ENCODE assay signal across 8 cellular contexts in the genomic region with DNA sequence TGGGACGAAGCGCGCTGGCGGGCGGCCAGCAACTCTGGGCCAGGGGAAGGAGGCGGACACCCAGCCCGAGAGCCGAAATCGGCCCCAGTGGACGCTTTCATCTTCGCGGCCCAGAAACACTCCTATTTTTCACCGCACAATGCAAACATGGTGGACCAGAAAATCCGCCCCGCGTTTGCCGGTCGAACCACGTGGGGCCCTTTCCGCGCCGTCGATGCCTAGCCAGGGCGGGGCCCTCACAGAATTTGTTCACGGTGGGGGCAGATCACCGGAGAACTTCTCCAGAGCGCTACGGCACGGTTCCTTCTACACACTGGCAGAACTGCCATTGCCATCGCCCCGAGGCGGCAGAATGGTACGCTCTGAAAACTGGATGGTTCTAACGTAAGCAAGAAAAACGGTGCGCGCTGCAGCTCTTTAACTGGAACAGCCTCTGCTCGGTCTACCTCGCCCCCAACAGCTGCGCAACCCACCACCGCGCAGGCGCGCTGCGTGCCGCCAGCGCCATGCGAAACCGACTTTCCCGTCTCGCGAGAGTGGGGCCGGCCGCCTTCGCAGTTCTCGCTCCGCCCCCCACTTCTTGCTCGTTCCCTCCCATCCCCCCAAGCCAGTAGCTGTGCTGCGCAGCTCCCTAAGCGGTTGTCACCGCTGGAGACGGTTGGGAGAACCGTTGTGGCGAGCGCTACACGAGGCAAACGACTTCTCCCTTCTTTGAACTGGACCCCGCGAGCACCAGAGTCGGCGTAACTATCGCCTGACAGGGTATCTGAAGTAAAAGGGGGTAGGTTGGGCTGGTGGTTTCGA. TPM values are rescaled to one million over a fixed set of nuclear protein-coding genes. Genes with fewer than 3 reads are reported as not detected.
DNase-seq lines count a peak whose midpoint lies in the region; ATAC-seq and TF ChIP-seq lines count a peak whose summit lies in the region.

A gene with protein sequence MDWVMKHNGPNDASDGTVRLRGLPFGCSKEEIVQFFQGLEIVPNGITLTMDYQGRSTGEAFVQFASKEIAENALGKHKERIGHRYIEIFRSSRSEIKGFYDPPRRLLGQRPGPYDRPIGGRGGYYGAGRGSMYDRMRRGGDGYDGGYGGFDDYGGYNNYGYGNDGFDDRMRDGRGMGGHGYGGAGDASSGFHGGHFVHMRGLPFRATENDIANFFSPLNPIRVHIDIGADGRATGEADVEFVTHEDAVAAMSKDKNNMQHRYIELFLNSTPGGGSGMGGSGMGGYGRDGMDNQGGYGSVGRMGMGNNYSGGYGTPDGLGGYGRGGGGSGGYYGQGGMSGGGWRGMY (plus strand): TSS at position 610 of the 804 bp plus-strand sequence. CDS start 5,158 bp downstream, outside the sequence.

- peaks cover 0 to 3% of the 10 kb centered on the region in 2 donors for H3K4me1 ChIP-seq in esophagus (ENCODE audit: control insufficient read depth in 2 of 2, insufficient read depth in 2 of 2, low read length in 1 of 2)
- H3K4me1 ChIP-seq in mucosa of stomach (ENCODE audit: control insufficient read depth, insufficient read depth, low read length): peaks cover 24% of the 10 kb centered on the region

- H3K27me3 Mint-ChIP-seq in activated T-cell treated with anti-CD3 and anti-CD28 coated beads, Interleukin-2, amount 50 U/mL, for 24 hours: no peaks in the 10 kb centered on the region

- peak within 1 kb of the TSS; percentile 100 for H3K4me3 Mint-ChIP-seq in activated T-cell treated with anti-CD3 and anti-CD28 coated beads, Interleukin-2, amount 50 U/mL, for 24 hours

- H3K36me3 ChIP-seq in esophagus (ENCODE audit: control insufficient read depth in 2 of 2, insufficient read depth in 2 of 2, low read length in 1 of 2) (no peaks in the 10 kb centered on the region), mucosa of stomach (ENCODE audit: control insufficient read depth, insufficient read depth, low read length) (no peaks in the 10 kb centered on the region)

- H3K36me3 Mint-ChIP-seq in activated T-cell treated with anti-CD3 and anti-CD28 coated beads, Interleukin-2, amount 50 U/mL, for 24 hours (ENCODE audit: low read depth): peaks cover 53% of the 10 kb centered on the region

- H3K4me1 Mint-ChIP-seq in activated T-cell treated with anti-CD3 and anti-CD28 coated beads, Interleukin-2, amount 50 U/mL, for 24 hours (ENCODE audit: low read depth): peaks cover 51% of the 10 kb centered on the region

- H3K9ac ChIP-seq in mucosa of stomach (ENCODE audit: low read length): peak within 1 kb of the TSS; percentile 96

- peaks cover 2% of the 10 kb centered on the region for H3K9me3 Mint-ChIP-seq in activated T-cell treated with anti-CD3 and anti-CD28 coated beads, Interleukin-2, amount 50 U/mL, for 24 hours

- H3K27me3 ChIP-seq in esophagus (ENCODE audit: control insufficient read depth in 1 of 2, insufficient read depth in 2 of 2, low read length in 2 of 2) (no peaks in the 10 kb centered on the region), mucosa of stomach (ENCODE audit: control insufficient read depth, insufficient read depth, low read length) (no peaks in the 10 kb centered on the region)

- H3K9me3 ChIP-seq in esophagus (ENCODE audit: control insufficient read depth in 2 of 2, insufficient read depth in 1 of 2, low read depth in 1 of 2, low read length in 1 of 2): no peaks in the 10 kb centered on the region
- no peaks in the 10 kb centered on the region for H3K9me3 ChIP-seq in mucosa of stomach (ENCODE audit: control insufficient read depth, low read length)

- peak within 1 kb of the TSS; percentile 100 for H3K27ac Mint-ChIP-seq in activated T-cell treated with anti-CD3 and anti-CD28 coated beads, Interleukin-2, amount 50 U/mL, for 24 hours

- H3K4me3 ChIP-seq in esophagus (ENCODE audit: low read depth in 1 of 2, low read length in 2 of 2) (peak within 1 kb of the TSS; percentile 86 to 87), mucosa of stomach (ENCODE audit: low read length) (peak within 1 kb of the TSS; percentile 81)

- WGBS in esophagus, 2 donors: 0% methylated on average over 73 of the region's 73 CpGs

- peak within 1 kb of the TSS; percentile 97 to 99 for H3K27ac ChIP-seq in esophagus (ENCODE audit: low read depth in 2 of 2, low read length in 1 of 2)

- ATAC-seq in GM21737 (IDR thresholded peaks at IDR 0.05; ENCODE audit: unreplicated experiment): peak; percentile 76

- peak; percentile 82 for DNase-seq in DMS79 (lab: John Stamatoyannopoulos, UW)
- peak; percentile 97 for DNase-seq in KG1 (lab: John Stamatoyannopoulos, UW)
- peak; percentile 98 for DNase-seq in activated T-cell treated with anti-CD3 and anti-CD28 coated beads, Interleukin-2, amount 50 U/mL, for 24 hours
- DNase-seq in stimulated activated CD8-positive, alpha-beta memory T cell treated with anti-CD3 and anti-CD28 coated beads, Interleukin-4, amount 100 ng/mL, for 48 hours: peak; percentile 98

TF ChIP-seq in PFSK-1, 5 proteins besides CTCF, POLR2A, EP300 and RAD21:
- TF ChIP-seq SIN3A (IDR thresholded peaks at IDR 0.05; ENCODE audit: borderline replicate concordance, insufficient read depth, low read length) (peak; percentile 83), TAF1 (IDR thresholded peaks at IDR 0.05; ENCODE audit: borderline replicate concordance, insufficient read depth, low read length) (peak; percentile 100), POLR2AphosphoS5 (IDR thresholded peaks at IDR 0.05; ENCODE audit: low read depth, low read length) (peak; percentile 99), FOXP2 (optimal IDR thresholded peaks at IDR 0.05; ENCODE audit: borderline replicate concordance, extremely low read depth, extremely low read length, insufficient read depth) (peak; percentile 84)
- TF ChIP-seq, protein P1, sequence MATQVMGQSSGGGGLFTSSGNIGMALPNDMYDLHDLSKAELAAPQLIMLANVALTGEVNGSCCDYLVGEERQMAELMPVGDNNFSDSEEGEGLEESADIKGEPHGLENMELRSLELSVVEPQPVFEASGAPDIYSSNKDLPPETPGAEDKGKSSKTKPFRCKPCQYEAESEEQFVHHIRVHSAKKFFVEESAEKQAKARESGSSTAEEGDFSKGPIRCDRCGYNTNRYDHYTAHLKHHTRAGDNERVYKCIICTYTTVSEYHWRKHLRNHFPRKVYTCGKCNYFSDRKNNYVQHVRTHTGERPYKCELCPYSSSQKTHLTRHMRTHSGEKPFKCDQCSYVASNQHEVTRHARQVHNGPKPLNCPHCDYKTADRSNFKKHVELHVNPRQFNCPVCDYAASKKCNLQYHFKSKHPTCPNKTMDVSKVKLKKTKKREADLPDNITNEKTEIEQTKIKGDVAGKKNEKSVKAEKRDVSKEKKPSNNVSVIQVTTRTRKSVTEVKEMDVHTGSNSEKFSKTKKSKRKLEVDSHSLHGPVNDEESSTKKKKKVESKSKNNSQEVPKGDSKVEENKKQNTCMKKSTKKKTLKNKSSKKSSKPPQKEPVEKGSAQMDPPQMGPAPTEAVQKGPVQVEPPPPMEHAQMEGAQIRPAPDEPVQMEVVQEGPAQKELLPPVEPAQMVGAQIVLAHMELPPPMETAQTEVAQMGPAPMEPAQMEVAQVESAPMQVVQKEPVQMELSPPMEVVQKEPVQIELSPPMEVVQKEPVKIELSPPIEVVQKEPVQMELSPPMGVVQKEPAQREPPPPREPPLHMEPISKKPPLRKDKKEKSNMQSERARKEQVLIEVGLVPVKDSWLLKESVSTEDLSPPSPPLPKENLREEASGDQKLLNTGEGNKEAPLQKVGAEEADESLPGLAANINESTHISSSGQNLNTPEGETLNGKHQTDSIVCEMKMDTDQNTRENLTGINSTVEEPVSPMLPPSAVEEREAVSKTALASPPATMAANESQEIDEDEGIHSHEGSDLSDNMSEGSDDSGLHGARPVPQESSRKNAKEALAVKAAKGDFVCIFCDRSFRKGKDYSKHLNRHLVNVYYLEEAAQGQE (IDR thresholded peaks at IDR 0.05; ENCODE audit: insufficient read depth in 1 of 2, low read depth in 2 of 2, low read length in 2 of 2): peak; percentile 74 to 84

RNA-seq across cellular contexts. Expression of the gene that starts here (rescaled TPM):
- polyA plus RNA-seq in PFSK-1 (2012; ENCODE audit: insufficient read length, low read depth): 197 TPM
- 10 to 100 TPM; 83.3 to 87.4 TPM for polyA plus RNA-seq in esophagus

Comparison
In these comparisons a context has a peak if more than half of its experiments do, and no peak if none do; other contexts are left out.
1. Peak in every context shown above with its lines: DNase-seq, ATAC-seq, H3K4me3 ChIP-seq and H3K27ac ChIP-seq.